In the genomic region with DNA sequence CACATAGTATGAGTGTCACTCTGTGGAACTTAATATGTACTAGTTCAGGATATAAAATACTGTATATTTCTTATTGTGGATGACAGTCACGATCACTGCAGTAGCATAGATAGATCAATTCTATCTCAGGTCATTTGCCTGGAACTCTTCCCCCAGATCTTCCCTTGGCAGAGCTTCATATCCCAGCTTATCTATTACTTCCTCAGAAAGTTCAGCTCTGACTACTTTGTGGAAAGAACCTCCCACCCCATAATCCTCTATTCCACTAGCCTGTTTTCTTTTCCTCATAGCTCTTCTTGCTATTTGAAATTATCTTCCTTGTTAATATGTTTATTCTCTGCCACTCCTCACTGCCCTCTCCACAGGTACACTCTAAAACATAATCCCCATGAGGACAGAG, we compare ENCODE assay signal across 2 cellular contexts.
A peak's percentile ranks its signal among the peaks of the same experiment; 100 is the strongest.
TF ChIP-seq lines count a peak whose summit lies in the region.

No MANE protein-coding gene starts in this region.

TF ChIP-seq in liver, 16 proteins besides CTCF, POLR2A, EP300 and RAD21:
- TF ChIP-seq ATF3 (IDR thresholded peaks at IDR 0.05), result no peak
- peak in 1 of 2 donors; percentile 34 for TF ChIP-seq RXRA (IDR thresholded peaks at IDR 0.05)
- TF ChIP-seq HNF4G (IDR thresholded peaks at IDR 0.05), result no peak
- no peak for TF ChIP-seq EGR1 (IDR thresholded peaks at IDR 0.05; ENCODE audit: low read depth in 2 of 2)
- no peak for TF ChIP-seq JUND (IDR thresholded peaks at IDR 0.05)
- no peak for TF ChIP-seq FOXA1 (IDR thresholded peaks at IDR 0.05)
- no peak for TF ChIP-seq FOXA2 (IDR thresholded peaks at IDR 0.05)
- TF ChIP-seq REST (IDR thresholded peaks at IDR 0.05), result no peak
- no peak for TF ChIP-seq HNF4A (conservative IDR thresholded peaks at IDR 0.05)
- TF ChIP-seq NR2F2 (IDR thresholded peaks at IDR 0.05), result no peak
- peak; percentile 23 for TF ChIP-seq MAX (IDR thresholded peaks at IDR 0.05)
- TF ChIP-seq, protein P1, sequence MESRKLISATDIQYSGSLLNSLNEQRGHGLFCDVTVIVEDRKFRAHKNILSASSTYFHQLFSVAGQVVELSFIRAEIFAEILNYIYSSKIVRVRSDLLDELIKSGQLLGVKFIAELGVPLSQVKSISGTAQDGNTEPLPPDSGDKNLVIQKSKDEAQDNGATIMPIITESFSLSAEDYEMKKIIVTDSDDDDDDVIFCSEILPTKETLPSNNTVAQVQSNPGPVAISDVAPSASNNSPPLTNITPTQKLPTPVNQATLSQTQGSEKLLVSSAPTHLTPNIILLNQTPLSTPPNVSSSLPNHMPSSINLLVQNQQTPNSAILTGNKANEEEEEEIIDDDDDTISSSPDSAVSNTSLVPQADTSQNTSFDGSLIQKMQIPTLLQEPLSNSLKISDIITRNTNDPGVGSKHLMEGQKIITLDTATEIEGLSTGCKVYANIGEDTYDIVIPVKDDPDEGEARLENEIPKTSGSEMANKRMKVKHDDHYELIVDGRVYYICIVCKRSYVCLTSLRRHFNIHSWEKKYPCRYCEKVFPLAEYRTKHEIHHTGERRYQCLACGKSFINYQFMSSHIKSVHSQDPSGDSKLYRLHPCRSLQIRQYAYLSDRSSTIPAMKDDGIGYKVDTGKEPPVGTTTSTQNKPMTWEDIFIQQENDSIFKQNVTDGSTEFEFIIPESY (IDR thresholded peaks at IDR 0.05), result no peak
- TF ChIP-seq YY1 (IDR thresholded peaks at IDR 0.05), result no peak
- no peak for TF ChIP-seq GABPA (IDR thresholded peaks at IDR 0.05 in 1 of 2, conservative IDR thresholded peaks at IDR 0.05 in 1 of 2)
- no peak for TF ChIP-seq SP1 (IDR thresholded peaks at IDR 0.05)
- TF ChIP-seq TAF1 (conservative IDR thresholded peaks at IDR 0.05), result no peak

TF ChIP-seq in HepG2, 621 proteins besides CTCF, POLR2A, EP300 and RAD21:
- TF ChIP-seq PHF8 (CRISPR knock-in tag; IDR thresholded peaks at IDR 0.05), result no peak
- TF ChIP-seq ZBTB46 (CRISPR knock-in tag; IDR thresholded peaks at IDR 0.05; ENCODE audit: borderline replicate concordance), result no peak
- no peak for TF ChIP-seq PAXIP1 (CRISPR knock-in tag; conservative IDR thresholded peaks at IDR 0.05)
- TF ChIP-seq ZNF512 (CRISPR knock-in tag; IDR thresholded peaks at IDR 0.05), result no peak
- no peak for TF ChIP-seq ARHGAP35 (CRISPR knock-in tag; IDR thresholded peaks at IDR 0.05; ENCODE audit: borderline replicate concordance)
- no peak for TF ChIP-seq ZNF225 (CRISPR knock-in tag; IDR thresholded peaks at IDR 0.05)
